1 cellular context compared by ENCODE assay signal in the genomic region with DNA sequence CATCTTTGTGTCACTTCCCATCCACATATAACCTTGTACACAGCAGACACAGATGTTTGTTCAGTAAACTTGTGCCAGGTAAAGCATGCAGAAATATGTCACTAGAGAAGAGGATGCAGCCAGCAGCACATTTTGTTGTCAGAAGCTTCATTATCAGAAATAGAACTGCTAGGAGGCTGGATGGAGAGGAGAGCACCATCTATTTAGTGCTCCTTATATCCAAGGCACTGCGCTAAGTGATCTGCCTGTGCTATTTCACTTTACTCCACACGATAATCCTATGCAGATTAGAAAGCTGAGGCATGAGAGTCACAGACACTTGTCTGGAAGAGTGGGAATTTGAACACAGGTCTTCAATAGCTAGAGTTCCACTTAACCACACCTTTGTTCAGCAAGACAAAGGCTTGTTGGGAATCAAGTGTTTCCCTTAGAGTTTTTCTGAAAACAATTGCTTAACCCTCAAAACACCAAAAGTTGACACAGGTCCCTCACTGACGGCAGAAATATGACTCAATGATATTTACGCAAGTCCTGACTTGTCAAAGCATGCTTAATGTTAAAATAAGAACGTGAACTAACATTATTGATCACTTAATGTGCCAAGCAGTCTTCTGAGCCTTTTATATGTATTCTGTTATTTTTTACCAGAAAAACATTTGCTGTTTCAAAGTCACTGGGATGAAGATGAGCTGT.
TF ChIP-seq lines count a peak whose summit lies in the region.

No MANE protein-coding gene starts in this region.

TF ChIP-seq in GM23338, 12 proteins besides CTCF, POLR2A, EP300 and RAD21 (continued from another document):
- TF ChIP-seq, protein P1, sequence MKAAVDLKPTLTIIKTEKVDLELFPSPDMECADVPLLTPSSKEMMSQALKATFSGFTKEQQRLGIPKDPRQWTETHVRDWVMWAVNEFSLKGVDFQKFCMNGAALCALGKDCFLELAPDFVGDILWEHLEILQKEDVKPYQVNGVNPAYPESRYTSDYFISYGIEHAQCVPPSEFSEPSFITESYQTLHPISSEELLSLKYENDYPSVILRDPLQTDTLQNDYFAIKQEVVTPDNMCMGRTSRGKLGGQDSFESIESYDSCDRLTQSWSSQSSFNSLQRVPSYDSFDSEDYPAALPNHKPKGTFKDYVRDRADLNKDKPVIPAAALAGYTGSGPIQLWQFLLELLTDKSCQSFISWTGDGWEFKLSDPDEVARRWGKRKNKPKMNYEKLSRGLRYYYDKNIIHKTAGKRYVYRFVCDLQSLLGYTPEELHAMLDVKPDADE (IDR thresholded peaks at IDR 0.05) = no peak
- TF ChIP-seq, protein P2, sequence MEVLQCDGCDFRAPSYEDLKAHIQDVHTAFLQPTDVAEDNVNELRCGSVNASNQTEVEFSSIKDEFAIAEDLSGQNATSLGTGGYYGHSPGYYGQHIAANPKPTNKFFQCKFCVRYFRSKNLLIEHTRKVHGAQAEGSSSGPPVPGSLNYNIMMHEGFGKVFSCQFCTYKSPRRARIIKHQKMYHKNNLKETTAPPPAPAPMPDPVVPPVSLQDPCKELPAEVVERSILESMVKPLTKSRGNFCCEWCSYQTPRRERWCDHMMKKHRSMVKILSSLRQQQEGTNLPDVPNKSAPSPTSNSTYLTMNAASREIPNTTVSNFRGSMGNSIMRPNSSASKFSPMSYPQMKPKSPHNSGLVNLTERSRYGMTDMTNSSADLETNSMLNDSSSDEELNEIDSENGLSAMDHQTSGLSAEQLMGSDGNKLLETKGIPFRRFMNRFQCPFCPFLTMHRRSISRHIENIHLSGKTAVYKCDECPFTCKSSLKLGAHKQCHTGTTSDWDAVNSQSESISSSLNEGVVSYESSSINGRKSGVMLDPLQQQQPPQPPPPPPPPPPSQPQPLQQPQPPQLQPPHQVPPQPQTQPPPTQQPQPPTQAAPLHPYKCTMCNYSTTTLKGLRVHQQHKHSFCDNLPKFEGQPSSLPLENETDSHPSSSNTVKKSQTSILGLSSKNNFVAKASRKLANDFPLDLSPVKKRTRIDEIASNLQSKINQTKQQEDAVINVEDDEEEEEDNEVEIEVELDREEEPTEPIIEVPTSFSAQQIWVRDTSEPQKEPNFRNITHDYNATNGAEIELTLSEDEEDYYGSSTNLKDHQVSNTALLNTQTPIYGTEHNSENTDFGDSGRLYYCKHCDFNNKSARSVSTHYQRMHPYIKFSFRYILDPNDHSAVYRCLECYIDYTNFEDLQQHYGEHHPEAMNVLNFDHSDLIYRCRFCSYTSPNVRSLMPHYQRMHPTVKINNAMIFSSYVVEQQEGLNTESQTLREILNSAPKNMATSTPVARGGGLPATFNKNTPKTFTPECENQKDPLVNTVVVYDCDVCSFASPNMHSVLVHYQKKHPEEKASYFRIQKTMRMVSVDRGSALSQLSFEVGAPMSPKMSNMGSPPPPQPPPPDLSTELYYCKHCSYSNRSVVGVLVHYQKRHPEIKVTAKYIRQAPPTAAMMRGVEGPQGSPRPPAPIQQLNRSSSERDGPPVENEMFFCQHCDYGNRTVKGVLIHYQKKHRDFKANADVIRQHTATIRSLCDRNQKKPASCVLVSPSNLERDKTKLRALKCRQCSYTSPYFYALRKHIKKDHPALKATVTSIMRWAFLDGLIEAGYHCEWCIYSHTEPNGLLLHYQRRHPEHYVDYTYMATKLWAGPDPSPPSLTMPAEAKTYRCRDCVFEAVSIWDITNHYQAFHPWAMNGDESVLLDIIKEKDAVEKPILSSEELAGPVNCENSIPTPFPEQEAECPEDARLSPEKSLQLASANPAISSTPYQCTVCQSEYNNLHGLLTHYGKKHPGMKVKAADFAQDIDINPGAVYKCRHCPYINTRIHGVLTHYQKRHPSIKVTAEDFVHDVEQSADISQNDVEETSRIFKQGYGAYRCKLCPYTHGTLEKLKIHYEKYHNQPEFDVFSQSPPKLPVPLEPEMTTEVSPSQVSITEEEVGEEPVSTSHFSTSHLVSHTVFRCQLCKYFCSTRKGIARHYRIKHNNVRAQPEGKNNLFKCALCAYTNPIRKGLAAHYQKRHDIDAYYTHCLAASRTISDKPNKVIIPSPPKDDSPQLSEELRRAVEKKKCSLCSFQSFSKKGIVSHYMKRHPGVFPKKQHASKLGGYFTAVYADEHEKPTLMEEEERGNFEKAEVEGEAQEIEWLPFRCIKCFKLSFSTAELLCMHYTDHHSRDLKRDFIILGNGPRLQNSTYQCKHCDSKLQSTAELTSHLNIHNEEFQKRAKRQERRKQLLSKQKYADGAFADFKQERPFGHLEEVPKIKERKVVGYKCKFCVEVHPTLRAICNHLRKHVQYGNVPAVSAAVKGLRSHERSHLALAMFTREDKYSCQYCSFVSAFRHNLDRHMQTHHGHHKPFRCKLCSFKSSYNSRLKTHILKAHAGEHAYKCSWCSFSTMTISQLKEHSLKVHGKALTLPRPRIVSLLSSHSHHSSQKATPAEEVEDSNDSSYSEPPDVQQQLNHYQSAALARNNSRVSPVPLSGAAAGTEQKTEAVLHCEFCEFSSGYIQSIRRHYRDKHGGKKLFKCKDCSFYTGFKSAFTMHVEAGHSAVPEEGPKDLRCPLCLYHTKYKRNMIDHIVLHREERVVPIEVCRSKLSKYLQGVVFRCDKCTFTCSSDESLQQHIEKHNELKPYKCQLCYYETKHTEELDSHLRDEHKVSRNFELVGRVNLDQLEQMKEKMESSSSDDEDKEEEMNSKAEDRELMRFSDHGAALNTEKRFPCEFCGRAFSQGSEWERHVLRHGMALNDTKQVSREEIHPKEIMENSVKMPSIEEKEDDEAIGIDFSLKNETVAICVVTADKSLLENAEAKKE (CRISPR knock-in tag; IDR thresholded peaks at IDR 0.05) = no peak
- TF ChIP-seq JUNB (IDR thresholded peaks at IDR 0.05; ENCODE audit: unreplicated experiment) = no peak
- TF ChIP-seq POLR2AphosphoS5 (IDR thresholded peaks at IDR 0.05; ENCODE audit: low read depth) = no peak
- TF ChIP-seq ZNF114 (CRISPR knock-in tag; IDR thresholded peaks at IDR 0.05) = no peak
- TF ChIP-seq ZNF331 (CRISPR knock-in tag; IDR thresholded peaks at IDR 0.05; ENCODE audit: low read depth) = no peak
- no peak for TF ChIP-seq EZH2 (IDR thresholded peaks at IDR 0.05; ENCODE audit: low read depth, unreplicated experiment)
- no peak for TF ChIP-seq NANOG (IDR thresholded peaks at IDR 0.05; ENCODE audit: borderline replicate concordance)
